10 cellular contexts compared by ENCODE assay signal in genomic region chr20:41072099-41072798, GRCh38. TPM values are rescaled to one million over a fixed set of nuclear protein-coding genes. Genes with fewer than 3 reads are reported as not detected.
DNase-seq lines count a peak whose midpoint lies in the region; ATAC-seq and TF ChIP-seq lines count a peak whose summit lies in the region.
"Had no signal": no experiment of that assay in that cellular context is flagged by ENCODE, and none has a peak within 500 bp of the region (broad histone marks: within the 10 kb centered on the region; RNA-seq: fewer than 3 reads in every experiment).

No MANE protein-coding gene starts in this region.

- H3K4me1 Mint-ChIP-seq in T-helper 17 cell = peaks cover 50% of the 10 kb centered on the region

- no peak overlapping the region for H3K4me3 Mint-ChIP-seq in T-helper 17 cell

- no peaks in the 10 kb centered on the region for H3K9me3 ChIP-seq in T-helper 17 cell (ENCODE audit: control insufficient read depth, low read length, poor library complexity, severe bottlenecking)
- H3K9me3 ChIP-seq: neutrophil had no signal

- no peak overlapping the region for H3K4me3 ChIP-seq in fibroblast of mammary gland (ENCODE audit: control insufficient read depth, low read depth, low read length)

- H3K27me3 Mint-ChIP-seq in T-helper 17 cell = no peaks in the 10 kb centered on the region

- H3K27ac Mint-ChIP-seq in T-helper 17 cell = peak overlapping the region; percentile 78

- H3K36me3 Mint-ChIP-seq in T-helper 17 cell (ENCODE audit: low read depth) = peaks cover 5% of the 10 kb centered on the region

- DNase-seq in GM04504 (ENCODE audit: low read depth) (peak; percentile 60), T-helper 17 cell (no peak), fibroblast of mammary gland (ENCODE audit: low read depth) (peak; percentile 89), renal cortical epithelial cell (ENCODE audit: low read depth) (peak; percentile 89), GOT3 (lab: John Stamatoyannopoulos, UW) (no peak), DMS79 treated with DMSO at 0.1 percent for 48 hours (lab: John Stamatoyannopoulos, UW) (no peak)
- DNase-seq: NCI-H1417 treated with DMSO at 0.1 percent for 48 hours had no signal

- no peak for TF ChIP-seq CTCF in fibroblast of mammary gland (conservative IDR thresholded peaks at IDR 0.05; ENCODE audit: control insufficient read depth, insufficient read depth, low read depth, low read length)

- ATAC-seq in T-helper 17 cell (no peak), HG03108 (IDR thresholded peaks at IDR 0.05; ENCODE audit: unreplicated experiment) (no peak), HG02884 (IDR thresholded peaks at IDR 0.05; ENCODE audit: unreplicated experiment) (no peak)

RNA-seq across cellular contexts. Expression of gene TOP1, which starts 43.6 kb away (rescaled TPM):
- total RNA-seq in T-helper 17 cell (10 to 100 TPM; 37.4 to 44.4 TPM), renal cortical epithelial cell (22.1 and 66.3 TPM in 2 replicates)

Comparison
In these comparisons a context has a peak if more than half of its experiments do, and no peak if none do; other contexts are left out.
1. DNase-seq: peak in GM04504 (single experiment), fibroblast of mammary gland (single experiment) and renal cortical epithelial cell (single experiment); none in T-helper 17 cell (0 of 3), GOT3 (single experiment) and DMS79 treated with DMSO at 0.1 percent for 48 hours (single experiment).